In genomic region chr2:113889471-113890252, GRCh38 we compare ENCODE assay signal across 1 cellular context.
TF ChIP-seq lines count a peak whose summit lies in the region.

TSS of gene ACTR3 (plus strand) at chr2:113890089. CDS start at chr2:113890280, 191 bp downstream.

TF ChIP-seq in K562, 482 proteins besides CTCF, POLR2A, EP300 and RAD21 (continued from another document and continues in another):
- TF ChIP-seq ZNF263 (CRISPR knock-in tag; IDR thresholded peaks at IDR 0.05; ENCODE audit: borderline replicate concordance) (peak; percentile 90), TAF7 (tag; IDR thresholded peaks at IDR 0.05) (peak; percentile 96), NFYB (IDR thresholded peaks at IDR 0.05; ENCODE audit: extremely low read depth, insufficient read length) (no peak), HNRNPLL (IDR thresholded peaks at IDR 0.05; ENCODE audit: low read depth, low read length, poor library complexity, severe bottlenecking) (peak; percentile 15), DDX20 (tag; IDR thresholded peaks at IDR 0.05; ENCODE audit: low read depth) (no peak), ZC3H8 (IDR thresholded peaks at IDR 0.05) (no peak), ZNF133 (CRISPR knock-in tag; IDR thresholded peaks at IDR 0.05) (no peak), IRF1 (CRISPR knock-in tag; IDR thresholded peaks at IDR 0.05; ENCODE audit: borderline replicate concordance) (no peak), DEAF1 (CRISPR knock-in tag; IDR thresholded peaks at IDR 0.05) (peak; percentile 34; the same call in 1 of the 2 replicates), ELK1 (CRISPR knock-in tag; IDR thresholded peaks at IDR 0.05) (no peak), ZMIZ1 (IDR thresholded peaks at IDR 0.05; ENCODE audit: low read depth in 2 of 2, low read length in 2 of 2) (no peak; a peak in 1 of 4 replicates), SPI1 (IDR thresholded peaks at IDR 0.05; ENCODE audit: borderline replicate concordance, low read depth, low read length) (peak; percentile 80), ILK (tag; IDR thresholded peaks at IDR 0.05; ENCODE audit: borderline replicate concordance, low read depth) (no peak), NFE2 (IDR thresholded peaks at IDR 0.05; ENCODE audit: low read depth) (peak; percentile 5; the same call in 1 of the 2 replicates), KDM1A (IDR thresholded peaks at IDR 0.05) (no peak), ETV5 (CRISPR knock-in tag; IDR thresholded peaks at IDR 0.05; ENCODE audit: low read depth) (peak; percentile 82), GATAD2B (IDR thresholded peaks at IDR 0.05; ENCODE audit: borderline replicate concordance) (peak; percentile 19), CC2D1A (IDR thresholded peaks at IDR 0.05) (no peak; the same call in 1 of the 2 replicates), ZNF707 (CRISPR knock-in tag; conservative IDR thresholded peaks at IDR 0.05) (no peak), TBP (optimal IDR thresholded peaks at IDR 0.05; ENCODE audit: low read depth, low read length) (peak; percentile 99), FOXM1 (IDR thresholded peaks at IDR 0.05; ENCODE audit: low read depth) (peak; percentile 89), FOXM1 (CRISPR knock-in tag; IDR thresholded peaks at IDR 0.05; ENCODE audit: low read depth) (no peak), ARNT (IDR thresholded peaks at IDR 0.05) (no peak), EHMT2 (IDR thresholded peaks at IDR 0.05) (no peak), CEBPG (CRISPR knock-in tag; IDR thresholded peaks at IDR 0.05) (no peak), CEBPG (tag; conservative IDR thresholded peaks at IDR 0.05 in 1 of 2, IDR thresholded peaks at IDR 0.05 in 1 of 2) (no peak), TGIF2 (CRISPR knock-in tag; IDR thresholded peaks at IDR 0.05) (no peak), HDGF (IDR thresholded peaks at IDR 0.05) (0 out of 2 replicates have a peak, but pooled peaks have one; percentile 32), YBX1 (IDR thresholded peaks at IDR 0.05) (no peak), CREB3L1 (IDR thresholded peaks at IDR 0.05; ENCODE audit: borderline replicate concordance, low read depth) (peak; percentile 56; the same call in 1 of the 2 replicates), BCOR (IDR thresholded peaks at IDR 0.05) (peak; percentile 74; the same call in 1 of the 2 replicates), BRD9 (IDR thresholded peaks at IDR 0.05; ENCODE audit: low read depth, partially characterized antibody) (no peak), RFX5 (IDR thresholded peaks at IDR 0.05; ENCODE audit: low read depth, low read length) (no peak), GTF2A2 (tag; IDR thresholded peaks at IDR 0.05) (no peak), HMG20A (CRISPR knock-in tag; conservative IDR thresholded peaks at IDR 0.05) (no peak), MYBL2 (IDR thresholded peaks at IDR 0.05; ENCODE audit: low read depth) (no peak), MYBL2 (CRISPR knock-in tag; IDR thresholded peaks at IDR 0.05; ENCODE audit: borderline replicate concordance) (no peak), EGR1 (conservative IDR thresholded peaks at IDR 0.05) (peak; percentile 85), KDM5B (IDR thresholded peaks at IDR 0.05; ENCODE audit: insufficient replicate concordance, low read depth, low read length) (peak; percentile 97), ZNF277 (CRISPR knock-in tag; IDR thresholded peaks at IDR 0.05; ENCODE audit: borderline replicate concordance) (no peak), ZNF274 (IDR thresholded peaks at IDR 0.05; ENCODE audit: borderline replicate concordance, low read depth, low read length) (no peak), HCFC1 (IDR thresholded peaks at IDR 0.05; ENCODE audit: low read depth, low read length) (peak; percentile 48), NUFIP1 (IDR thresholded peaks at IDR 0.05; ENCODE audit: partially characterized antibody) (peak; percentile 64), E2F4 (CRISPR knock-in tag; IDR thresholded peaks at IDR 0.05; ENCODE audit: low read depth) (no peak), TRIM28 (IDR thresholded peaks at IDR 0.05) (peak; percentile 64; the same call in 1 of the 2 replicates), ZNF79 (CRISPR knock-in tag; IDR thresholded peaks at IDR 0.05; ENCODE audit: low read depth) (no peak), GTF3C2 (IDR thresholded peaks at IDR 0.05; ENCODE audit: borderline replicate concordance, extremely low read depth, insufficient read length) (no peak), SLC30A9 (CRISPR knock-in tag; IDR thresholded peaks at IDR 0.05) (no peak), RBFOX2 (IDR thresholded peaks at IDR 0.05; ENCODE audit: low read depth, low read length) (peak; percentile 96), ZBTB26 (CRISPR knock-in tag; IDR thresholded peaks at IDR 0.05) (0 out of 2 replicates have a peak, but pooled peaks have one; percentile 42), KLF6 (CRISPR knock-in tag; IDR thresholded peaks at IDR 0.05; ENCODE audit: borderline replicate concordance) (peak; percentile 75; the same call in 1 of the 2 replicates), CBFA2T3 (IDR thresholded peaks at IDR 0.05) (peak; percentile 77), ADNP (tag; IDR thresholded peaks at IDR 0.05) (no peak), MXD1 (CRISPR knock-in tag; IDR thresholded peaks at IDR 0.05; ENCODE audit: borderline replicate concordance, poor library complexity, severe bottlenecking) (no peak), HSF4 (CRISPR knock-in tag; IDR thresholded peaks at IDR 0.05; ENCODE audit: borderline replicate concordance) (no peak), ZNF408 (CRISPR knock-in tag; IDR thresholded peaks at IDR 0.05; ENCODE audit: low read depth) (no peak), NRF1 (conservative IDR thresholded peaks at IDR 0.05 in 1 of 2, IDR thresholded peaks at IDR 0.05 in 1 of 2) (peak; percentile 90 to 92), BRD4 (IDR thresholded peaks at IDR 0.05) (0 out of 2 replicates have a peak, but pooled peaks have one; percentile 2), BRCA1 (IDR thresholded peaks at IDR 0.05) (no peak), BRCA1 (CRISPR knock-in tag; IDR thresholded peaks at IDR 0.05) (no peak)
